ENCODE assay signal across 16 cellular contexts in genomic region chr7:70785427-70785826, GRCh38.
"Had no signal": no experiment of that assay in that cellular context is flagged by ENCODE, and none has a peak within 500 bp of the region (broad histone marks: within the 10 kb centered on the region; RNA-seq: fewer than 3 reads in every experiment).

No MANE protein-coding gene starts in this region.

- H3K4me1 ChIP-seq: body of pancreas, colonic mucosa, lower lobe of right lung, tibial artery had no signal

- H3K27ac ChIP-seq: body of pancreas, colonic mucosa, lower lobe of right lung, tibial artery had no signal

- DNase-seq: activated CD4-positive, alpha-beta memory T cell treated with anti-CD3 and anti-CD28 coated beads, Interleukin-2, amount 10 ng/mL, durations not matched to agents 7 days and 5 days; activated CD4-positive, alpha-beta T cell treated with anti-CD3 and anti-CD28 coated beads for 36 hours; activated CD8-positive, alpha-beta memory T cell treated with anti-CD3 and anti-CD28 coated beads, Interleukin-2, amount 10 ng/mL, durations not matched to agents 7 days and 5 days; activated naive CD4-positive, alpha-beta T cell; activated naive CD8-positive, alpha-beta T cell treated with anti-CD3 and anti-CD28 coated beads for 36 hours; body of pancreas; colonic mucosa; left colon; lower lobe of right lung; occipital lobe; stimulated activated CD4-positive, alpha-beta T cell treated with anti-CD3 and anti-CD28 coated beads, Interleukin-2, amount 100 ng/mL, for 24 hours; stimulated activated naive CD8-positive, alpha-beta T cell treated with anti-CD3 and anti-CD28 coated beads, Interleukin-15, Interleukin-2, amounts not matched to agents 100 U/mL and 50 U/mL, for 24 hours; substantia nigra; tibial artery had no signal

- ATAC-seq: activated CD4-positive, alpha-beta T cell treated with anti-CD3 and anti-CD28 coated beads for 36 hours; activated CD8-positive, alpha-beta memory T cell treated with anti-CD3 and anti-CD28 coated beads, Interleukin-2, amount 10 ng/mL, durations not matched to agents 7 days and 5 days; body of pancreas; left colon; lower lobe of right lung; natural killer cell treated with Interleukin-12 subunit alpha and Interleukin-12 subunit beta and Interleukin-15 and Interleukin-18, amount 100 ng/mL, for 72 hours; stimulated activated naive CD8-positive, alpha-beta T cell treated with anti-CD3 and anti-CD28 coated beads, Interleukin-15, Interleukin-2, amounts not matched to agents 100 U/mL and 50 U/mL, for 24 hours; WTC11 had no signal

- H3K4me3 ChIP-seq: body of pancreas, colonic mucosa, lower lobe of right lung, tibial artery had no signal

- H3K27me3 ChIP-seq: body of pancreas, colonic mucosa, tibial artery had no signal

- H3K9me3 ChIP-seq: body of pancreas, colonic mucosa, lower lobe of right lung, tibial artery had no signal
